Comparison of ENCODE assay signal across 27 cellular contexts in genomic region chr15:36256258-36256825, GRCh38.
DNase-seq lines count a peak whose midpoint lies in the region; TF ChIP-seq lines count a peak whose summit lies in the region.
"Had no signal": no experiment of that assay in that cellular context is flagged by ENCODE, and none has a peak within 500 bp of the region (broad histone marks: within the 10 kb centered on the region; RNA-seq: fewer than 3 reads in every experiment).

No MANE protein-coding gene starts in this region.

- peaks cover 4% of the 10 kb centered on the region for H3K9me3 Mint-ChIP-seq in neural crest cell
- H3K9me3 Mint-ChIP-seq: HFFc6 had no signal

- no peak for TF ChIP-seq CTCF in neural crest cell (conservative IDR thresholded peaks at IDR 0.05)

- H3K27me3 Mint-ChIP-seq in neural crest cell (ENCODE audit: low read depth): no peaks in the 10 kb centered on the region
- H3K27me3 Mint-ChIP-seq: CD8-positive, alpha-beta memory T cell had no signal

- peaks cover 14% of the 10 kb centered on the region for H3K4me1 Mint-ChIP-seq in neural crest cell
- H3K4me1 Mint-ChIP-seq: CD14-positive monocyte; CD8-positive, alpha-beta memory T cell had no signal

- no peak overlapping the region for H3K4me3 ChIP-seq in HAP-1
- H3K4me3 ChIP-seq in ectodermal cell (ENCODE audit: insufficient read depth, low read depth, low read length): no peak overlapping the region
- H3K4me3 ChIP-seq: PC-9, SJCRH30 had no signal

- H3K36me3 Mint-ChIP-seq in neural crest cell (ENCODE audit: low read depth): peaks cover 9% of the 10 kb centered on the region
- H3K36me3 Mint-ChIP-seq: CD14-positive monocyte; CD8-positive, alpha-beta memory T cell had no signal

- WGBS in ectodermal cell, 2 experiments: 19 to 34% methylated on average over 2 of the region's 2 CpGs

- H3K4me1 ChIP-seq in HAP-1 (peaks cover 11% of the 10 kb centered on the region), ectodermal cell (ENCODE audit: control insufficient read depth, insufficient read depth, low read length) (peaks cover 6% of the 10 kb centered on the region)
- H3K4me1 ChIP-seq: BE2C, SJCRH30 had no signal

- H3K27me3 ChIP-seq in HAP-1 (ENCODE audit: low read depth) (no peaks in the 10 kb centered on the region), ectodermal cell (ENCODE audit: control insufficient read depth, insufficient read depth, low read length, poor library complexity, severe bottlenecking) (no peaks in the 10 kb centered on the region)
- H3K27me3 ChIP-seq: BE2C, SJCRH30 had no signal

- DNase-seq in DMS53 (lab: John Stamatoyannopoulos, UW) (peak; percentile 8), DMS53 treated with DMSO at 0.1 percent for 48 hours (lab: John Stamatoyannopoulos, UW; ENCODE audit: unreplicated experiment) (no peak), HAP-1 (ENCODE audit: low spot score in 2 of 2) (peak; percentile 58 to 87), neural crest cell (ENCODE audit: low read depth, low spot score) (peak; percentile 2), NCI-H187 treated with DMSO at 0.1 percent for 48 hours (lab: John Stamatoyannopoulos, UW) (no peak), NCI-H1930 (lab: John Stamatoyannopoulos, UW) (no peak)
- no peak for DNase-seq in activated naive CD4-positive, alpha-beta T cell treated with Interleukin-2 at 50 U/mL for 16 hours
- DNase-seq: ACHN; BE2C; CD8-positive, alpha-beta memory T cell; DMS 273 treated with DMSO at 0.1 percent for 48 hours; DND-41; H7; HFFc6; NCI-H1092; NCI-H1417 treated with DMSO at 0.1 percent for 48 hours; NCI-H187; NCI-H2107; NCI-H226; NCI-H510A; NCI-H748 treated with DMSO at 0.1 percent for 48 hours; NK-92 treated with Interleukin-12 subunit alpha and Interleukin-12 subunit beta, amount 100 ng/mL, for 24 hours; PC-9; SJCRH30 had no signal

- H3K9me3 ChIP-seq in HAP-1 (no peaks in the 10 kb centered on the region), ectodermal cell (ENCODE audit: control insufficient read depth, low read length) (no peaks in the 10 kb centered on the region)
- H3K9me3 ChIP-seq: BE2C, SJCRH30 had no signal

- in situ Hi-C loops in HAP-1 (cut with MboI; ENCODE audit: low sequenced_read_pairs): no loop called here

- H3K4me3 Mint-ChIP-seq in neural crest cell: peak overlapping the region; percentile 1
- H3K4me3 Mint-ChIP-seq: CD14-positive monocyte, HFFc6 had no signal

- peak overlapping the region; percentile 30 for H3K27ac ChIP-seq in ectodermal cell (ENCODE audit: insufficient read depth, low read depth, low read length, poor library complexity, severe bottlenecking)
- H3K27ac ChIP-seq: 22Rv1, PC-9, SJCRH30 had no signal

- peak overlapping the region; percentile 46 for H3K27ac Mint-ChIP-seq in neural crest cell (ENCODE audit: unreplicated experiment)
- H3K27ac Mint-ChIP-seq: CD14-positive monocyte; CD8-positive, alpha-beta memory T cell; HFFc6 had no signal

- H3K36me3 ChIP-seq in HAP-1 (replicated peaks) (no peaks in the 10 kb centered on the region), ectodermal cell (ENCODE audit: control insufficient read depth, insufficient read depth, low read length) (no peaks in the 10 kb centered on the region)
- H3K36me3 ChIP-seq: BE2C, SJCRH30 had no signal

Comparison
In these comparisons a context has a peak if more than half of its experiments do, and no peak if none do; other contexts are left out.
1. DNase-seq: peak in DMS53 (single experiment), HAP-1 (2 of 2) and neural crest cell (single experiment); none in DMS53 treated with DMSO at 0.1 percent for 48 hours (single experiment), NCI-H187 treated with DMSO at 0.1 percent for 48 hours (single experiment), activated naive CD4-positive, alpha-beta T cell treated with Interleukin-2 at 50 U/mL for 16 hours (single experiment) and NCI-H1930 (0 of 2).